ENCODE assay signal across 14 cellular contexts in genomic region chr4:179797718-179798117, GRCh38.
DNase-seq lines count a peak whose midpoint lies in the region; ATAC-seq and TF ChIP-seq lines count a peak whose summit lies in the region.
"Had no signal": no experiment of that assay in that cellular context is flagged by ENCODE, and none has a peak within 500 bp of the region (broad histone marks: within the 10 kb centered on the region; RNA-seq: fewer than 3 reads in every experiment).

No MANE protein-coding gene starts in this region.

- DNase-seq in HuH-7 (ENCODE audit: low spot score): peak; percentile 2
- DNase-seq in SK-MEL-5 (ENCODE audit: low read depth, low spot score): peak; percentile 87
- no peak for DNase-seq in neural crest cell (ENCODE audit: low read depth, low spot score)
- no peak for DNase-seq in SKM-1 treated with dmso at 0.1 percent for 144 hours (lab: John Stamatoyannopoulos, UW; ENCODE audit: unreplicated experiment)
- no peak for DNase-seq in activated T-cell treated with anti-CD3 and anti-CD28 coated beads, Interleukin-2, amount 50 U/mL, for 4 hours
- no peak for DNase-seq in NCI-H2029 (lab: John Stamatoyannopoulos, UW)
- DNase-seq: BE2C; CD8-positive, alpha-beta T cell; DMS53; GF-D8; HCEC 1CT; HFFc6 had no signal

- H3K4me1 Mint-ChIP-seq in neural crest cell: peaks cover 4% of the 10 kb centered on the region
- no peaks in the 10 kb centered on the region for H3K4me1 Mint-ChIP-seq in activated T-cell treated with anti-CD3 and anti-CD28 coated beads, Interleukin-2, amount 50 U/mL, for 4 hours (ENCODE audit: low read depth)

- H3K4me3 Mint-ChIP-seq in neural crest cell: no peak overlapping the region
- H3K4me3 Mint-ChIP-seq in activated T-cell treated with anti-CD3 and anti-CD28 coated beads, Interleukin-2, amount 50 U/mL, for 4 hours: no peak overlapping the region
- H3K4me3 Mint-ChIP-seq: CD8-positive, alpha-beta T cell; HFFc6 had no signal

- no peak for ATAC-seq in HG02798 (IDR thresholded peaks at IDR 0.05; ENCODE audit: poor library complexity, unreplicated experiment)
- no peak for ATAC-seq in activated T-cell treated with anti-CD3 and anti-CD28 coated beads, Interleukin-2, amount 50 U/mL, for 4 hours
- ATAC-seq: A549; CD8-positive, alpha-beta T cell had no signal

- TF ChIP-seq CTCF in neural crest cell (conservative IDR thresholded peaks at IDR 0.05): no peak

- H3K9me3 Mint-ChIP-seq in neural crest cell: no peaks in the 10 kb centered on the region
- H3K9me3 Mint-ChIP-seq in activated T-cell treated with anti-CD3 and anti-CD28 coated beads, Interleukin-2, amount 50 U/mL, for 4 hours: peaks cover 4% of the 10 kb centered on the region

- peak overlapping the region; percentile 3 for H3K27ac Mint-ChIP-seq in neural crest cell (ENCODE audit: unreplicated experiment)
- H3K27ac Mint-ChIP-seq: CD8-positive, alpha-beta T cell; HFFc6 had no signal

- H3K36me3 Mint-ChIP-seq in neural crest cell (ENCODE audit: low read depth): no peaks in the 10 kb centered on the region
- H3K36me3 Mint-ChIP-seq in activated T-cell treated with anti-CD3 and anti-CD28 coated beads, Interleukin-2, amount 50 U/mL, for 4 hours (ENCODE audit: insufficient read depth): no peaks in the 10 kb centered on the region
- H3K36me3 Mint-ChIP-seq: CD8-positive, alpha-beta T cell had no signal

- peaks cover 17% of the 10 kb centered on the region for H3K27me3 Mint-ChIP-seq in neural crest cell (ENCODE audit: low read depth)
- no peaks in the 10 kb centered on the region for H3K27me3 Mint-ChIP-seq in activated T-cell treated with anti-CD3 and anti-CD28 coated beads, Interleukin-2, amount 50 U/mL, for 4 hours (ENCODE audit: low read depth)

- in situ Hi-C loops in SK-MEL-5 (cut with HindIII; ENCODE audit: low pct_unique_long_range_greater_than_20kb, low sequenced_read_pairs): no loop called here

Comparison
In these comparisons a context has a peak if more than half of its experiments do, and no peak if none do; other contexts are left out.
1. DNase-seq: peak in HuH-7 (single experiment) and SK-MEL-5 (single experiment); none in neural crest cell (single experiment), SKM-1 treated with dmso at 0.1 percent for 144 hours (single experiment), activated T-cell treated with anti-CD3 and anti-CD28 coated beads, Interleukin-2, amount 50 U/mL, for 4 hours (single experiment) and NCI-H2029 (single experiment).